In genomic region chr10:117448840-117449239, GRCh38 we compare ENCODE assay signal across 21 cellular contexts.
"Had no signal": no experiment of that assay in that cellular context is flagged by ENCODE, and none has a peak within 500 bp of the region (broad histone marks: within the 10 kb centered on the region; RNA-seq: fewer than 3 reads in every experiment).

No MANE protein-coding gene starts in this region.

- H3K9me3 ChIP-seq: sigmoid colon, testis, uterus had no signal

- H3K4me1 ChIP-seq: testis, uterus had no signal

- DNase-seq: activated CD4-positive, alpha-beta T cell treated with anti-CD3 and anti-CD28 coated beads, Interleukin-2, amount 50 U/mL, for 4 hours; activated CD8-positive, alpha-beta memory T cell treated with anti-CD3 and anti-CD28 coated beads, Interleukin-2, amount 50 U/mL, for 48 hours; activated naive CD4-positive, alpha-beta T cell treated with Interleukin-2 at 50 U/mL for 16 hours; activated naive CD8-positive, alpha-beta T cell treated with anti-CD3 and anti-CD28 coated beads for 36 hours; activated T-cell treated with anti-CD3 and anti-CD28 coated beads, Interleukin-2, amount 50 U/mL, for 4 hours; effector CD4-positive, alpha-beta T cell; kidney glomerular epithelial cell; left lung; naive thymus-derived CD8-positive, alpha-beta T cell; sigmoid colon; stimulated activated CD4-positive, alpha-beta T cell treated with anti-CD3 and anti-CD28 coated beads, Interleukin-2, amount 100 ng/mL, for 48 hours; stimulated activated naive CD4-positive, alpha-beta T cell; T1000; testis; trophoblast cell; uterus had no signal

- H3K79me2 ChIP-seq: hepatocyte had no signal

- ATAC-seq: activated T-cell treated with anti-CD3 and anti-CD28 coated beads, Interleukin-2, amount 50 U/mL, for 4 hours; left lung; naive thymus-derived CD8-positive, alpha-beta T cell had no signal

- H3K36me3 ChIP-seq: left lung, neural progenitor cell, sigmoid colon, uterus had no signal

- H3K9ac ChIP-seq: neural progenitor cell had no signal

- H3K27ac ChIP-seq: hepatocyte, left lung, neural progenitor cell, sigmoid colon, testis had no signal

- H3K4me3 ChIP-seq: hepatocyte, left lung, lung, neural progenitor cell, sigmoid colon, smooth muscle cell, testis, uterus had no signal

- FAIRE-seq: endometrium had no signal

- H3K27me3 ChIP-seq: hepatocyte, left lung, neural progenitor cell, sigmoid colon, testis, uterus had no signal

- H3K4me2 ChIP-seq: hepatocyte, neural progenitor cell, smooth muscle cell had no signal

- H2AFZ ChIP-seq: hepatocyte, neural progenitor cell had no signal
